In the genomic region with DNA sequence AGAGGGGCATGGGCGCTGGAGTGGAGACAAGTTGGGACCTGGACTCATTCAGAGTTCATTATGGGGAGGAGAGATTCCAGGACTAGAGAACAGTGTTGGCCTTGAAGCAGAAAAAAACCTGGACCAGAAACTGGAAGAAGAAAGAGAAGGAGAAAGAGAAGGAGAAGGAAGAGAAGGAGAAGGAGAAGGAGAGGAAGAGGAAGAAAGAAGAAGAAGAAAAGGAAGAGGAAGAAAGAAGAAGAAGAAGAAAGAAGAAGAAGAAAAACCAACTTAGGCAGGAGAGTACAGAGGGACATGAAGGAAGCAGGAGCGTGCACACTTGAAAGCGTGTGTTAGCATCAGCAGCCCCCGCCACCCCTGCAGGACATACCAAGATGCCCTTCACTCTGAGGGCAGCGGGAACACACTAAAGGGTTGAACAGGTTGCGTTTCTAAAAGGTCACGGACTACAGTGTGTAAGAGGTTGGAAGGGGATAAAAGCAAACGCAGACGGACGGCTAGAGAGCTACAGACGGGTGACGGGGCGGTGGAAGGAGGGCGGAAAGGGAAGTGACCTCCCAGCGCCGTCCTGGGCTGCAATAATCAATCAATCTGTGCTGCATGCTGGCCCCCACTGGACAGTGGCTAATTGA, we compare ENCODE assay signal across 8 cellular contexts.
DNase-seq lines count a peak whose midpoint lies in the region; ATAC-seq, FAIRE-seq and TF ChIP-seq lines count a peak whose summit lies in the region.

No MANE protein-coding gene starts in this region.

- intact Hi-C loops in Calu3 (cut with micrococcal nuclease; ENCODE audit: unreplicated experiment) = loop anchor here (1.0 to 5.0 kb wide), 4 partner anchors 11 to 186 kb away; no protein-coding TSS in a partner anchor

- peaks cover 19% of the 10 kb centered on the region for H3K27me3 ChIP-seq in bronchial epithelial cell (ENCODE audit: control insufficient read depth, insufficient read depth, low read length)

- no TSS peak for BruUV-seq in Calu3 (replicated peaks; lab: Mats Ljungman, UMichigan)

- ATAC-seq in HG02870 (IDR thresholded peaks at IDR 0.05; ENCODE audit: unreplicated experiment) = peak; percentile 33
- no peak for ATAC-seq in HG03442 (IDR thresholded peaks at IDR 0.05; ENCODE audit: unreplicated experiment)
- no peak for ATAC-seq in esophagus mucosa

- no peak for FAIRE-seq in bronchial epithelial cell (lab: Jason Lieb, UNC)

- DNase-seq in Calu3 (no peak), bronchial epithelial cell (ENCODE audit: low read depth) (no peak), iPS-NIHi7 (ENCODE audit: extremely low spot score) (no peak)
- DNase-seq in activated CD4-positive, alpha-beta T cell treated with anti-CD3 and anti-CD28 coated beads, Interleukin-2, amount 50 U/mL, for 4 hours = no peak

- H3K9me3 Mint-ChIP-seq in Calu3 (ENCODE audit: low read depth, unreplicated experiment) (no peaks in the 10 kb centered on the region), nephron (peaks cover 2% of the 10 kb centered on the region)

- CTCF ChIA-PET in Calu3 (lab: Charles Lee) = interaction anchor here (1.4 kb wide), 2 partner anchors 9 to 117 kb away, joined by 4 to 7 read pairs; no protein-coding TSS in a partner anchor

- H3K4me3 ChIP-seq in bronchial epithelial cell (ENCODE audit: low read depth, low read length) = peak overlapping the region; percentile 30

- H3K36me3 ChIP-seq in bronchial epithelial cell (ENCODE audit: control insufficient read depth, insufficient read depth, low read length) = no peaks in the 10 kb centered on the region

- H3K4me1 Mint-ChIP-seq in Calu3 (ENCODE audit: low read depth, unreplicated experiment) (peaks cover 22% of the 10 kb centered on the region), nephron (peaks cover 17% of the 10 kb centered on the region)

- H3K4me3 Mint-ChIP-seq in Calu3 (ENCODE audit: low read depth, unreplicated experiment) (peak overlapping the region; percentile 65), nephron (peak overlapping the region; percentile 87 to 89 (median 89))

- H3K27ac Mint-ChIP-seq in Calu3 (ENCODE audit: unreplicated experiment) = no peak overlapping the region
- peak overlapping the region in 1 of 3 experiments; percentile 32 for H3K27ac Mint-ChIP-seq in nephron

- TF ChIP-seq CTCF in Calu3 (IDR thresholded peaks at IDR 0.05; ENCODE audit: unreplicated experiment) (no peak), bronchial epithelial cell (IDR thresholded peaks at IDR 0.05; ENCODE audit: insufficient read depth, low read length, severe bottlenecking) (no peak), nephron (IDR thresholded peaks at IDR 0.05; ENCODE audit: unreplicated experiment in 3 of 3) (no peak)

- H3K27me3 Mint-ChIP-seq in Calu3 (ENCODE audit: unreplicated experiment) (peaks cover 80% of the 10 kb centered on the region), nephron (ENCODE audit: low read depth) (peaks cover 73% of the 10 kb centered on the region)

- H3K36me3 Mint-ChIP-seq in Calu3 (ENCODE audit: insufficient read depth, unreplicated experiment) (peaks cover 4% of the 10 kb centered on the region), nephron (ENCODE audit: low read depth) (no peaks in the 10 kb centered on the region)
